Comparison of ENCODE assay signal across 1 cellular context in the genomic region with DNA sequence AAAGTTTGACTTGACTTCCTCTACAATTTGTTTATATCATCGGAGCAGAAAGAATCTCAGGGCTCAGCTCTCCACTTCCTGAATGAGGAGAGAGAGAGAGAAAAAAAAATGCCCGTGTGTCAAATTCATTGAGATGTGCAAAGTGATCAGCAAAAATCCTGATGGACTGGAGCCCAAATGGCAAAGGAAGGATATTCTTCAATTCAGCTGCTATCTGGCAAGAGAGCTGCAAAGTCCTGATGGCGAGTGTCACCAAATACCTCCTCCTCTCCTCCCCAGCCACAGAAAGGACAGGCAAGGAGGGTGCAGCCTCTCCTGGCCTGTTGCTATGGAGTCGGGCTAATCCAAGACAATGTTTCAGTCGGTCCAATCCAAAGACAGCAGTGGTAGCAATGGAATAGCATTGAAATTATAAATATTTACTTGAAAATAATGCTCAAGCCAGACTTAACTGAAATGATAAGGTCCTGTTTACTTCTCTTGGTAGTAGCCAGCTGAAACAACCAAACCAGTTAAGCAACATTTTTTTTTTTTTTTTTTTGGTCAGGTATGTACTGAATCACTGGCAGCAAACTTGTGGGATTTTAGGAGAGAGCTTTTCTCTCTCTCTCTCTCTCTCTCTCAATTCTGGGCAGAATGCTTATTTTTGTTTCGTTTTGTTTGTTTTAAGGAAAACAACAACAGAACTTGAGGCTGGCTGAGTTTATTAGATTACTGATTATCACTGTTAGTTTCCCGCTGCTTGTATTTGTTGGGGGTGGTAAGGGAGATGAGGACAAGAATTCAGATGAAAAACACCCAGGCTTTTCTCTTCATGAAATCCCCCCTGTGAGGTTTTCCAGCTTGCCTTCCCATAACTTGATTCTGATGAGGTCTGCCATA.
A peak's percentile ranks its signal among the peaks of the same experiment; 100 is the strongest.
TF ChIP-seq lines count a peak whose summit lies in the region.

No MANE protein-coding gene starts in this region.

TF ChIP-seq in A549, 52 proteins besides CTCF, POLR2A, EP300 and RAD21 (continued from another document):
- TF ChIP-seq, protein P1, sequence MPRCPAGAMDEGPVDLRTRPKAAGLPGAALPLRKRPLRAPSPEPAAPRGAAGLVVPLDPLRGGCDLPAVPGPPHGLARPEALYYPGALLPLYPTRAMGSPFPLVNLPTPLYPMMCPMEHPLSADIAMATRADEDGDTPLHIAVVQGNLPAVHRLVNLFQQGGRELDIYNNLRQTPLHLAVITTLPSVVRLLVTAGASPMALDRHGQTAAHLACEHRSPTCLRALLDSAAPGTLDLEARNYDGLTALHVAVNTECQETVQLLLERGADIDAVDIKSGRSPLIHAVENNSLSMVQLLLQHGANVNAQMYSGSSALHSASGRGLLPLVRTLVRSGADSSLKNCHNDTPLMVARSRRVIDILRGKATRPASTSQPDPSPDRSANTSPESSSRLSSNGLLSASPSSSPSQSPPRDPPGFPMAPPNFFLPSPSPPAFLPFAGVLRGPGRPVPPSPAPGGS (IDR thresholded peaks at IDR 0.05), result no peak
- TF ChIP-seq SMC3 (IDR thresholded peaks at IDR 0.05) (no peak), CHD4 (IDR thresholded peaks at IDR 0.05; ENCODE audit: borderline replicate concordance) (no peak), CEBPB (IDR thresholded peaks at IDR 0.05) (peak; percentile 18 to 48; a peak in 3 of 4 replicates), RFX5 (IDR thresholded peaks at IDR 0.05) (0 out of 2 replicates have a peak, but pooled peaks have one; percentile 28), TFCP2L1 (CRISPR knock-in tag; IDR thresholded peaks at IDR 0.05) (no peak), RARB (CRISPR knock-in tag; IDR thresholded peaks at IDR 0.05) (no peak)
